ENCODE assay signal across 1 cellular context in the genomic region with DNA sequence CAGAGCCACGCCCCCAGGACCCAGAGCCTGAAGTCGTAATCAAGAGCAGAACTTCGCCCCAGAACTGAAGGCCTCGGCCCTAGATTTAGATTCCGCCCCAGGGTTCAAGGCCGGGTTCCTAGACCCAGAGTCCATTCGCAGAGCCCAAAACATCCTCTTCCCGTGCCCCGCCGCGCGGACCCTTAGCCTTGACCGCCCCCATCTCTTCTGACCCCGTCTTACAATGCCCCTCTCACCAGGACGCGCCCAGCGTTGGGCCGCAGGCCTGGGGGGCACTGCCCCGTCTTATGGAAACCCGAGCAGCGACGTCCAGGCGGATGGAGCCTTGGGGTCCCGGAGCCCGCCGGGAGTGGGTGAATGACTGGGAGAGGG.
TF ChIP-seq lines count a peak whose summit lies in the region.

No MANE protein-coding gene starts in this region.

TF ChIP-seq in HepG2, 621 proteins besides CTCF, POLR2A, EP300 and RAD21 (continued from another document and continues in another):
- TF ChIP-seq, protein P1, sequence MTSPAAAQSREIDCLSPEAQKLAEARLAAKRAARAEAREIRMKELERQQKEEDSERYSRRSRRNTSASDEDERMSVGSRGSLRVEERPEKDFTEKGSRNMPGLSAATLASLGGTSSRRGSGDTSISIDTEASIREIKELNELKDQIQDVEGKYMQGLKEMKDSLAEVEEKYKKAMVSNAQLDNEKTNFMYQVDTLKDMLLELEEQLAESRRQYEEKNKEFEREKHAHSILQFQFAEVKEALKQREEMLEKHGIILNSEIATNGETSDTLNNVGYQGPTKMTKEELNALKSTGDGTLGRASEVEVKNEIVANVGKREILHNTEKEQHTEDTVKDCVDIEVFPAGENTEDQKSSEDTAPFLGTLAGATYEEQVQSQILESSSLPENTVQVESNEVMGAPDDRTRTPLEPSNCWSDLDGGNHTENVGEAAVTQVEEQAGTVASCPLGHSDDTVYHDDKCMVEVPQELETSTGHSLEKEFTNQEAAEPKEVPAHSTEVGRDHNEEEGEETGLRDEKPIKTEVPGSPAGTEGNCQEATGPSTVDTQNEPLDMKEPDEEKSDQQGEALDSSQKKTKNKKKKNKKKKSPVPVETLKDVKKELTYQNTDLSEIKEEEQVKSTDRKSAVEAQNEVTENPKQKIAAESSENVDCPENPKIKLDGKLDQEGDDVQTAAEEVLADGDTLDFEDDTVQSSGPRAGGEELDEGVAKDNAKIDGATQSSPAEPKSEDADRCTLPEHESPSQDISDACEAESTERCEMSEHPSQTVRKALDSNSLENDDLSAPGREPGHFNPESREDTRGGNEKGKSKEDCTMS (CRISPR knock-in tag; conservative IDR thresholded peaks at IDR 0.05), result no peak
- no peak for TF ChIP-seq ZNF260 (CRISPR knock-in tag; IDR thresholded peaks at IDR 0.05; ENCODE audit: borderline replicate concordance, low read depth)
- TF ChIP-seq ZNF572 (CRISPR knock-in tag; IDR thresholded peaks at IDR 0.05), result 0 out of 2 replicates have a peak, but pooled peaks have one; percentile 24
- no peak for TF ChIP-seq ZNF7 (CRISPR knock-in tag; IDR thresholded peaks at IDR 0.05)
- TF ChIP-seq NFKB2 (CRISPR knock-in tag; IDR thresholded peaks at IDR 0.05; ENCODE audit: borderline replicate concordance), result no peak; the same call in 1 of the 2 replicates
- TF ChIP-seq, protein P2, sequence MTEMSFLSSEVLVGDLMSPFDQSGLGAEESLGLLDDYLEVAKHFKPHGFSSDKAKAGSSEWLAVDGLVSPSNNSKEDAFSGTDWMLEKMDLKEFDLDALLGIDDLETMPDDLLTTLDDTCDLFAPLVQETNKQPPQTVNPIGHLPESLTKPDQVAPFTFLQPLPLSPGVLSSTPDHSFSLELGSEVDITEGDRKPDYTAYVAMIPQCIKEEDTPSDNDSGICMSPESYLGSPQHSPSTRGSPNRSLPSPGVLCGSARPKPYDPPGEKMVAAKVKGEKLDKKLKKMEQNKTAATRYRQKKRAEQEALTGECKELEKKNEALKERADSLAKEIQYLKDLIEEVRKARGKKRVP (CRISPR knock-in tag; IDR thresholded peaks at IDR 0.05), result no peak
- TF ChIP-seq NR3C1 (CRISPR knock-in tag; IDR thresholded peaks at IDR 0.05), result no peak
- no peak for TF ChIP-seq ZNF841 (CRISPR knock-in tag; IDR thresholded peaks at IDR 0.05; ENCODE audit: borderline replicate concordance)
- TF ChIP-seq ZNF605 (CRISPR knock-in tag; IDR thresholded peaks at IDR 0.05), result peak; percentile 62; the same call in 1 of the 2 replicates
- TF ChIP-seq ZFP36L1 (CRISPR knock-in tag; IDR thresholded peaks at IDR 0.05), result no peak
- TF ChIP-seq ZNF709 (CRISPR knock-in tag; IDR thresholded peaks at IDR 0.05), result no peak
- TF ChIP-seq ZNF558 (CRISPR knock-in tag; IDR thresholded peaks at IDR 0.05; ENCODE audit: borderline replicate concordance), result no peak
- no peak for TF ChIP-seq ZNF644 (CRISPR knock-in tag; IDR thresholded peaks at IDR 0.05; ENCODE audit: low read depth)
- TF ChIP-seq, protein P3, sequence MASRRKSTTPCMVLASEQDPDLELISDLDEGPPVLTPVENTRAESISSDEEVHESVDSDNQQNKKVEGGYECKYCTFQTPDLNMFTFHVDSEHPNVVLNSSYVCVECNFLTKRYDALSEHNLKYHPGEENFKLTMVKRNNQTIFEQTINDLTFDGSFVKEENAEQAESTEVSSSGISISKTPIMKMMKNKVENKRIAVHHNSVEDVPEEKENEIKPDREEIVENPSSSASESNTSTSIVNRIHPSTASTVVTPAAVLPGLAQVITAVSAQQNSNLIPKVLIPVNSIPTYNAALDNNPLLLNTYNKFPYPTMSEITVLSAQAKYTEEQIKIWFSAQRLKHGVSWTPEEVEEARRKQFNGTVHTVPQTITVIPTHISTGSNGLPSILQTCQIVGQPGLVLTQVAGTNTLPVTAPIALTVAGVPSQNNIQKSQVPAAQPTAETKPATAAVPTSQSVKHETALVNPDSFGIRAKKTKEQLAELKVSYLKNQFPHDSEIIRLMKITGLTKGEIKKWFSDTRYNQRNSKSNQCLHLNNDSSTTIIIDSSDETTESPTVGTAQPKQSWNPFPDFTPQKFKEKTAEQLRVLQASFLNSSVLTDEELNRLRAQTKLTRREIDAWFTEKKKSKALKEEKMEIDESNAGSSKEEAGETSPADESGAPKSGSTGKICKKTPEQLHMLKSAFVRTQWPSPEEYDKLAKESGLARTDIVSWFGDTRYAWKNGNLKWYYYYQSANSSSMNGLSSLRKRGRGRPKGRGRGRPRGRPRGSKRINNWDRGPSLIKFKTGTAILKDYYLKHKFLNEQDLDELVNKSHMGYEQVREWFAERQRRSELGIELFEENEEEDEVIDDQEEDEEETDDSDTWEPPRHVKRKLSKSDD (CRISPR knock-in tag; IDR thresholded peaks at IDR 0.05; ENCODE audit: low read depth), result no peak
- no peak for TF ChIP-seq PPARG (CRISPR knock-in tag; conservative IDR thresholded peaks at IDR 0.05)
- no peak for TF ChIP-seq SOX6 (IDR thresholded peaks at IDR 0.05)
- no peak; the same call in 1 of the 2 replicates for TF ChIP-seq SOX6 (CRISPR knock-in tag; IDR thresholded peaks at IDR 0.05)
- no peak for TF ChIP-seq ZNF547 (CRISPR knock-in tag; IDR thresholded peaks at IDR 0.05)
- TF ChIP-seq KDM2A (CRISPR knock-in tag; IDR thresholded peaks at IDR 0.05; ENCODE audit: borderline replicate concordance, low read depth), result no peak
- TF ChIP-seq, protein P4, sequence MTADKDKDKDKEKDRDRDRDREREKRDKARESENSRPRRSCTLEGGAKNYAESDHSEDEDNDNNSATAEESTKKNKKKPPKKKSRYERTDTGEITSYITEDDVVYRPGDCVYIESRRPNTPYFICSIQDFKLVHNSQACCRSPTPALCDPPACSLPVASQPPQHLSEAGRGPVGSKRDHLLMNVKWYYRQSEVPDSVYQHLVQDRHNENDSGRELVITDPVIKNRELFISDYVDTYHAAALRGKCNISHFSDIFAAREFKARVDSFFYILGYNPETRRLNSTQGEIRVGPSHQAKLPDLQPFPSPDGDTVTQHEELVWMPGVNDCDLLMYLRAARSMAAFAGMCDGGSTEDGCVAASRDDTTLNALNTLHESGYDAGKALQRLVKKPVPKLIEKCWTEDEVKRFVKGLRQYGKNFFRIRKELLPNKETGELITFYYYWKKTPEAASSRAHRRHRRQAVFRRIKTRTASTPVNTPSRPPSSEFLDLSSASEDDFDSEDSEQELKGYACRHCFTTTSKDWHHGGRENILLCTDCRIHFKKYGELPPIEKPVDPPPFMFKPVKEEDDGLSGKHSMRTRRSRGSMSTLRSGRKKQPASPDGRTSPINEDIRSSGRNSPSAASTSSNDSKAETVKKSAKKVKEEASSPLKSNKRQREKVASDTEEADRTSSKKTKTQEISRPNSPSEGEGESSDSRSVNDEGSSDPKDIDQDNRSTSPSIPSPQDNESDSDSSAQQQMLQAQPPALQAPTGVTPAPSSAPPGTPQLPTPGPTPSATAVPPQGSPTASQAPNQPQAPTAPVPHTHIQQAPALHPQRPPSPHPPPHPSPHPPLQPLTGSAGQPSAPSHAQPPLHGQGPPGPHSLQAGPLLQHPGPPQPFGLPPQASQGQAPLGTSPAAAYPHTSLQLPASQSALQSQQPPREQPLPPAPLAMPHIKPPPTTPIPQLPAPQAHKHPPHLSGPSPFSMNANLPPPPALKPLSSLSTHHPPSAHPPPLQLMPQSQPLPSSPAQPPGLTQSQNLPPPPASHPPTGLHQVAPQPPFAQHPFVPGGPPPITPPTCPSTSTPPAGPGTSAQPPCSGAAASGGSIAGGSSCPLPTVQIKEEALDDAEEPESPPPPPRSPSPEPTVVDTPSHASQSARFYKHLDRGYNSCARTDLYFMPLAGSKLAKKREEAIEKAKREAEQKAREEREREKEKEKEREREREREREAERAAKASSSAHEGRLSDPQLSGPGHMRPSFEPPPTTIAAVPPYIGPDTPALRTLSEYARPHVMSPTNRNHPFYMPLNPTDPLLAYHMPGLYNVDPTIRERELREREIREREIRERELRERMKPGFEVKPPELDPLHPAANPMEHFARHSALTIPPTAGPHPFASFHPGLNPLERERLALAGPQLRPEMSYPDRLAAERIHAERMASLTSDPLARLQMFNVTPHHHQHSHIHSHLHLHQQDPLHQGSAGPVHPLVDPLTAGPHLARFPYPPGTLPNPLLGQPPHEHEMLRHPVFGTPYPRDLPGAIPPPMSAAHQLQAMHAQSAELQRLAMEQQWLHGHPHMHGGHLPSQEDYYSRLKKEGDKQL (CRISPR knock-in tag; IDR thresholded peaks at IDR 0.05; ENCODE audit: low read depth), result no peak
- TF ChIP-seq, protein P5, sequence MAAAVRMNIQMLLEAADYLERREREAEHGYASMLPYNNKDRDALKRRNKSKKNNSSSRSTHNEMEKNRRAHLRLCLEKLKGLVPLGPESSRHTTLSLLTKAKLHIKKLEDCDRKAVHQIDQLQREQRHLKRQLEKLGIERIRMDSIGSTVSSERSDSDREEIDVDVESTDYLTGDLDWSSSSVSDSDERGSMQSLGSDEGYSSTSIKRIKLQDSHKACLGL (CRISPR knock-in tag; IDR thresholded peaks at IDR 0.05), result no peak
- no peak for TF ChIP-seq ZNF274 (CRISPR knock-in tag; IDR thresholded peaks at IDR 0.05)
- TF ChIP-seq ZNF891 (CRISPR knock-in tag; IDR thresholded peaks at IDR 0.05), result 0 out of 2 replicates have a peak, but pooled peaks have one; percentile 23
- TF ChIP-seq, protein P6, sequence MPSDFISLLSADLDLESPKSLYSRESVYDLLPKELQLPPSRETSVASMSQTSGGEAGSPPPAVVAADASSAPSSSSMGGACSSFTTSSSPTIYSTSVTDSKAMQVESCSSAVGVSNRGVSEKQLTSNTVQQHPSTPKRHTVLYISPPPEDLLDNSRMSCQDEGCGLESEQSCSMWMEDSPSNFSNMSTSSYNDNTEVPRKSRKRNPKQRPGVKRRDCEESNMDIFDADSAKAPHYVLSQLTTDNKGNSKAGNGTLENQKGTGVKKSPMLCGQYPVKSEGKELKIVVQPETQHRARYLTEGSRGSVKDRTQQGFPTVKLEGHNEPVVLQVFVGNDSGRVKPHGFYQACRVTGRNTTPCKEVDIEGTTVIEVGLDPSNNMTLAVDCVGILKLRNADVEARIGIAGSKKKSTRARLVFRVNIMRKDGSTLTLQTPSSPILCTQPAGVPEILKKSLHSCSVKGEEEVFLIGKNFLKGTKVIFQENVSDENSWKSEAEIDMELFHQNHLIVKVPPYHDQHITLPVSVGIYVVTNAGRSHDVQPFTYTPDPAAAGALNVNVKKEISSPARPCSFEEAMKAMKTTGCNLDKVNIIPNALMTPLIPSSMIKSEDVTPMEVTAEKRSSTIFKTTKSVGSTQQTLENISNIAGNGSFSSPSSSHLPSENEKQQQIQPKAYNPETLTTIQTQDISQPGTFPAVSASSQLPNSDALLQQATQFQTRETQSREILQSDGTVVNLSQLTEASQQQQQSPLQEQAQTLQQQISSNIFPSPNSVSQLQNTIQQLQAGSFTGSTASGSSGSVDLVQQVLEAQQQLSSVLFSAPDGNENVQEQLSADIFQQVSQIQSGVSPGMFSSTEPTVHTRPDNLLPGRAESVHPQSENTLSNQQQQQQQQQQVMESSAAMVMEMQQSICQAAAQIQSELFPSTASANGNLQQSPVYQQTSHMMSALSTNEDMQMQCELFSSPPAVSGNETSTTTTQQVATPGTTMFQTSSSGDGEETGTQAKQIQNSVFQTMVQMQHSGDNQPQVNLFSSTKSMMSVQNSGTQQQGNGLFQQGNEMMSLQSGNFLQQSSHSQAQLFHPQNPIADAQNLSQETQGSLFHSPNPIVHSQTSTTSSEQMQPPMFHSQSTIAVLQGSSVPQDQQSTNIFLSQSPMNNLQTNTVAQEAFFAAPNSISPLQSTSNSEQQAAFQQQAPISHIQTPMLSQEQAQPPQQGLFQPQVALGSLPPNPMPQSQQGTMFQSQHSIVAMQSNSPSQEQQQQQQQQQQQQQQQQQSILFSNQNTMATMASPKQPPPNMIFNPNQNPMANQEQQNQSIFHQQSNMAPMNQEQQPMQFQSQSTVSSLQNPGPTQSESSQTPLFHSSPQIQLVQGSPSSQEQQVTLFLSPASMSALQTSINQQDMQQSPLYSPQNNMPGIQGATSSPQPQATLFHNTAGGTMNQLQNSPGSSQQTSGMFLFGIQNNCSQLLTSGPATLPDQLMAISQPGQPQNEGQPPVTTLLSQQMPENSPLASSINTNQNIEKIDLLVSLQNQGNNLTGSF (CRISPR knock-in tag; IDR thresholded peaks at IDR 0.05), result no peak
- peak; percentile 53; the same call in 1 of the 2 replicates for TF ChIP-seq ZBTB7A (CRISPR knock-in tag; IDR thresholded peaks at IDR 0.05)
- no peak for TF ChIP-seq MIXL1 (CRISPR knock-in tag; IDR thresholded peaks at IDR 0.05)
- TF ChIP-seq, protein P7, sequence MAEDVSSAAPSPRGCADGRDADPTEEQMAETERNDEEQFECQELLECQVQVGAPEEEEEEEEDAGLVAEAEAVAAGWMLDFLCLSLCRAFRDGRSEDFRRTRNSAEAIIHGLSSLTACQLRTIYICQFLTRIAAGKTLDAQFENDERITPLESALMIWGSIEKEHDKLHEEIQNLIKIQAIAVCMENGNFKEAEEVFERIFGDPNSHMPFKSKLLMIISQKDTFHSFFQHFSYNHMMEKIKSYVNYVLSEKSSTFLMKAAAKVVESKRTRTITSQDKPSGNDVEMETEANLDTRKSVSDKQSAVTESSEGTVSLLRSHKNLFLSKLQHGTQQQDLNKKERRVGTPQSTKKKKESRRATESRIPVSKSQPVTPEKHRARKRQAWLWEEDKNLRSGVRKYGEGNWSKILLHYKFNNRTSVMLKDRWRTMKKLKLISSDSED (CRISPR knock-in tag; IDR thresholded peaks at IDR 0.05), result no peak
- TF ChIP-seq, protein P8, sequence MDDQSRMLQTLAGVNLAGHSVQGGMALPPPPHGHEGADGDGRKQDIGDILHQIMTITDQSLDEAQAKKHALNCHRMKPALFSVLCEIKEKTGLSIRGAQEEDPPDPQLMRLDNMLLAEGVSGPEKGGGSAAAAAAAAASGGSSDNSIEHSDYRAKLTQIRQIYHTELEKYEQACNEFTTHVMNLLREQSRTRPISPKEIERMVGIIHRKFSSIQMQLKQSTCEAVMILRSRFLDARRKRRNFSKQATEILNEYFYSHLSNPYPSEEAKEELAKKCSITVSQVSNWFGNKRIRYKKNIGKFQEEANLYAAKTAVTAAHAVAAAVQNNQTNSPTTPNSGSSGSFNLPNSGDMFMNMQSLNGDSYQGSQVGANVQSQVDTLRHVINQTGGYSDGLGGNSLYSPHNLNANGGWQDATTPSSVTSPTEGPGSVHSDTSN (CRISPR knock-in tag; IDR thresholded peaks at IDR 0.05; ENCODE audit: borderline replicate concordance), result no peak
- TF ChIP-seq TAF15 (IDR thresholded peaks at IDR 0.05; ENCODE audit: low read depth, low read length, poor library complexity, severe bottlenecking), result no peak
- TF ChIP-seq, protein P9, sequence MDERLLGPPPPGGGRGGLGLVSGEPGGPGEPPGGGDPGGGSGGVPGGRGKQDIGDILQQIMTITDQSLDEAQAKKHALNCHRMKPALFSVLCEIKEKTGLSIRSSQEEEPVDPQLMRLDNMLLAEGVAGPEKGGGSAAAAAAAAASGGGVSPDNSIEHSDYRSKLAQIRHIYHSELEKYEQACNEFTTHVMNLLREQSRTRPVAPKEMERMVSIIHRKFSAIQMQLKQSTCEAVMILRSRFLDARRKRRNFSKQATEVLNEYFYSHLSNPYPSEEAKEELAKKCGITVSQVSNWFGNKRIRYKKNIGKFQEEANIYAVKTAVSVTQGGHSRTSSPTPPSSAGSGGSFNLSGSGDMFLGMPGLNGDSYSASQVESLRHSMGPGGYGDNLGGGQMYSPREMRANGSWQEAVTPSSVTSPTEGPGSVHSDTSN (CRISPR knock-in tag; IDR thresholded peaks at IDR 0.05), result no peak; the same call in 1 of the 2 replicates
- TF ChIP-seq ARNTL (CRISPR knock-in tag; IDR thresholded peaks at IDR 0.05), result 0 out of 2 replicates have a peak, but pooled peaks have one; percentile 52
- TF ChIP-seq RBM22 (optimal IDR thresholded peaks at IDR 0.05; ENCODE audit: low read length), result no peak
- no peak for TF ChIP-seq ZNF207 (IDR thresholded peaks at IDR 0.05; ENCODE audit: borderline replicate concordance)
- no peak for TF ChIP-seq NFRKB (IDR thresholded peaks at IDR 0.05)
- TF ChIP-seq KDM3A (CRISPR knock-in tag; IDR thresholded peaks at IDR 0.05; ENCODE audit: low read depth), result 0 out of 2 replicates have a peak, but pooled peaks have one; percentile 29
